8 cellular contexts compared by ENCODE assay signal in the genomic region with DNA sequence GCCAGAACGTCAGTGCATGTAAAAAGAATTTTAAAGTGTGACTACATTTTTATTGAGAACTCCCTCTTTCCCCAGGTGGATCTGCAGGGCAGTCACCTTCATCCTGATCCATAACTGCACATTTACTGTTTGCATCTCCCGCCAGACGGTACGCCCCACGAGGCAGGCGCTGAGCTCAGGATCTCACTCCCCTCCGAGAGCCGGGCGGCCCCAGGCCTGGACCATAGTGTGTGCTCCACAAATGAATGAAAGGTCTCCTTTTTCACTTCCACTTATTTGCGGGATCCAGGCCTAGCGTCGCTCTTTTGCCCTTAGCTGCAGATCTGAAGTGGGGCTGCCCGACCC. TPM values are rescaled to one million over a fixed set of nuclear protein-coding genes. Genes with fewer than 3 reads are reported as not detected.
DNase-seq lines count a peak whose midpoint lies in the region; TF ChIP-seq lines count a peak whose summit lies in the region.

No MANE protein-coding gene starts in this region.

- H3K4me2 ChIP-seq in GM23248 (ENCODE audit: unreplicated experiment) (peak overlapping the region; percentile 83), KMS-11 (peak overlapping the region; percentile 96), neural cell (ENCODE audit: low read length) (peak overlapping the region; percentile 72)

- H3K4me3 ChIP-seq in GM23248 = peak overlapping the region; percentile 98
- no peak overlapping the region for H3K4me3 ChIP-seq in KMS-11 (IDR thresholded peaks at IDR 0.05; ENCODE audit: insufficient read depth, low read depth, low read length)
- peak overlapping the region; percentile 76 to 95 (median 80) for H3K4me3 ChIP-seq in esophagus squamous epithelium
- H3K4me3 ChIP-seq in neural cell (ENCODE audit: low read length) = peak overlapping the region; percentile 69

- TF ChIP-seq CTCF in KMS-11 (conservative IDR thresholded peaks at IDR 0.05; ENCODE audit: low read depth, low read length) = no peak
- no peak for TF ChIP-seq CTCF in esophagus squamous epithelium (IDR thresholded peaks at IDR 0.05)
- TF ChIP-seq CTCF in neural cell (IDR thresholded peaks at IDR 0.05; ENCODE audit: poor library complexity, severe bottlenecking) = no peak

- no peak for TF ChIP-seq POLR2A in esophagus squamous epithelium (IDR thresholded peaks at IDR 0.05)

- no peaks in the 10 kb centered on the region for H3K27me3 ChIP-seq in GM23248 (replicated peaks; ENCODE audit: insufficient read depth)
- no peaks in the 10 kb centered on the region for H3K27me3 ChIP-seq in KMS-11 (ENCODE audit: insufficient read depth, low read depth)
- no peaks in the 10 kb centered on the region for H3K27me3 ChIP-seq in esophagus squamous epithelium
- no peaks in the 10 kb centered on the region for H3K27me3 ChIP-seq in neural cell (ENCODE audit: insufficient read depth, low read depth, low read length)

- intact Hi-C loops in esophagus squamous epithelium (cut with DNase I) = no loop called here

- H3K27ac ChIP-seq in GM23248 (peak overlapping the region; percentile 18; the same call in 1 of the 2 replicates), KMS-11 (peak overlapping the region; percentile 42; the same call in 1 of the 2 replicates), esophagus squamous epithelium (peak overlapping the region; percentile 74 to 85 (median 84)), neural cell (ENCODE audit: low read length) (peak overlapping the region; percentile 65)

- H3F3A ChIP-seq in GM23248 (ENCODE audit: insufficient read depth) (peaks cover 6% of the 10 kb centered on the region), neural cell (ENCODE audit: insufficient read depth, low read length, poor library complexity, severe bottlenecking) (no peaks in the 10 kb centered on the region)

- no peak for TF ChIP-seq EP300 in neural cell (conservative IDR thresholded peaks at IDR 0.05; ENCODE audit: poor library complexity, severe bottlenecking)

- peaks cover 81% of the 10 kb centered on the region for H3K79me2 ChIP-seq in GM23248 (ENCODE audit: insufficient read depth)
- H3K79me2 ChIP-seq in KMS-11 (ENCODE audit: insufficient read depth, low read depth) = peaks cover 31% of the 10 kb centered on the region
- H3K79me2 ChIP-seq in neural cell (replicated peaks; ENCODE audit: insufficient read depth, low read length) = peaks cover 27% of the 10 kb centered on the region

- H4K20me1 ChIP-seq in GM23248 (ENCODE audit: insufficient read depth) (no peaks in the 10 kb centered on the region), KMS-11 (ENCODE audit: insufficient read depth) (no peaks in the 10 kb centered on the region), neural cell (ENCODE audit: insufficient read depth) (no peaks in the 10 kb centered on the region)

- peaks cover 37% of the 10 kb centered on the region for H3K36me3 ChIP-seq in GM23248 (ENCODE audit: low read depth)
- H3K36me3 ChIP-seq in KMS-11 (ENCODE audit: insufficient read depth) = no peaks in the 10 kb centered on the region; the same call in 1 of the 2 replicates
- H3K36me3 ChIP-seq in esophagus squamous epithelium = peaks cover 12 to 53% (median 21%) of the 10 kb centered on the region in 3 donors
- peaks cover 5% of the 10 kb centered on the region for H3K36me3 ChIP-seq in neural cell (ENCODE audit: insufficient read depth, low read length)

- 0 to 2% methylated on average over 13 of the region's 13 CpGs for WGBS in GM23248 (ENCODE audit: low coverage in 1 of 2, low lambda C conversion rate in 2 of 2, missing lambda C conversion rate in 2 of 2), 2 experiments
- 0 to 2% methylated on average over 8 to 13 of the region's 13 CpGs for WGBS in esophagus squamous epithelium, 2 donors

- peak overlapping the region; percentile 98 for H2AFZ ChIP-seq in GM23248
- peak overlapping the region; percentile 62; the same call in 1 of the 2 replicates for H2AFZ ChIP-seq in KMS-11 (ENCODE audit: low read depth)
- H2AFZ ChIP-seq in neural cell (ENCODE audit: low read depth, low read length) = peak overlapping the region; percentile 70

- in situ Hi-C loops in GM23248 (cut with MboI) = no loop called here

- TF ChIP-seq RAD21 in neural cell (conservative IDR thresholded peaks at IDR 0.05) = no peak

- H3K9me2 ChIP-seq in GM23248 (ENCODE audit: insufficient read depth) (no peaks in the 10 kb centered on the region), neural cell (ENCODE audit: insufficient read depth, low read length) (no peaks in the 10 kb centered on the region)

- H3K9ac ChIP-seq in GM23248 (peak overlapping the region; percentile 89), KMS-11 (peak overlapping the region; percentile 62; the same call in 1 of the 2 replicates), neural cell (ENCODE audit: low read length) (peak overlapping the region; percentile 74)

- H3K4me1 ChIP-seq in GM23248 (ENCODE audit: insufficient read depth) (peaks cover 28% of the 10 kb centered on the region), KMS-11 (ENCODE audit: low read depth, poor library complexity, severe bottlenecking) (peaks cover 17% of the 10 kb centered on the region), esophagus squamous epithelium (peaks cover 19 to 36% (median 24%) of the 10 kb centered on the region in 3 donors)

- DNase-seq in NCI-H2029 (lab: John Stamatoyannopoulos, UW) (peak; percentile 16), NCI-H2029 treated with DMSO at 0.1 percent for 48 hours (lab: John Stamatoyannopoulos, UW) (no peak), GM23248 (peak; percentile 71), esophagus squamous epithelium (lab: John Stamatoyannopoulos, UW) (no peak), NCI-H446 treated with DMSO at 0.1 percent for 48 hours (lab: John Stamatoyannopoulos, UW) (no peak)
- peak; percentile 11 for DNase-seq in activated CD4-positive, alpha-beta T cell treated with anti-CD3 and anti-CD28 coated beads, Interleukin-2, amount 50 U/mL, for 1 hour

- no peaks in the 10 kb centered on the region for H3K9me3 ChIP-seq in GM23248 (ENCODE audit: low read depth)
- no peaks in the 10 kb centered on the region for H3K9me3 ChIP-seq in esophagus squamous epithelium
- H3K9me3 ChIP-seq in neural cell (ENCODE audit: low read length) = no peaks in the 10 kb centered on the region

TF ChIP-seq in neural cell, 6 proteins besides CTCF, POLR2A, EP300 and RAD21:
- TF ChIP-seq SMC3 (conservative IDR thresholded peaks at IDR 0.05; ENCODE audit: poor library complexity) (no peak), EZH2 (IDR thresholded peaks at IDR 0.05; ENCODE audit: borderline replicate concordance, insufficient read depth, low read length, poor library complexity, severe bottlenecking) (no peak), MXI1 (conservative IDR thresholded peaks at IDR 0.05; ENCODE audit: poor library complexity, severe bottlenecking) (peak; percentile 93)

RNA-seq across cellular contexts. Expression of gene DROSHA, which starts 0.4 kb away (rescaled TPM):
- total RNA-seq in GM23248 (2014; rRNA removed; shearing (Covaris generic)) = 26.0 and 40.6 TPM in 2 replicates
- polyA plus RNA-seq in GM23248 (2016; fragmentation: Nextera tagmentation; extraction: Ambion mirVana) (27.4 and 28.7 TPM in 2 replicates), neural cell (88.5 and 109 TPM in 2 replicates)
- 10 to 100 TPM; 26.1 to 36.5 (median 31.8) TPM for total RNA-seq in esophagus squamous epithelium
- polyA minus RNA-seq in neural cell = 89.4 and 129 TPM in 2 replicates

RNA-seq across cellular contexts. Expression of gene C5orf22, which starts 0.6 kb away (rescaled TPM):
- total RNA-seq in GM23248 (2014; rRNA removed; shearing (Covaris generic)) = 13.5 and 17.1 TPM in 2 replicates
- 19.2 and 20.4 TPM in 2 replicates for polyA plus RNA-seq in GM23248 (2016; fragmentation: Nextera tagmentation; extraction: Ambion mirVana)
- total RNA-seq in esophagus squamous epithelium = 10 to 100 TPM; 11.0 to 19.8 (median 13.5) TPM
- 18.9 and 20.3 TPM in 2 replicates for polyA plus RNA-seq in neural cell
- 48.5 and 53.9 TPM in 2 replicates for polyA minus RNA-seq in neural cell

Comparison
In these comparisons a context has a peak if more than half of its experiments do, and no peak if none do; other contexts are left out.
1. DNase-seq: peak in NCI-H2029 (single experiment), GM23248 (single experiment) and activated CD4-positive, alpha-beta T cell treated with anti-CD3 and anti-CD28 coated beads, Interleukin-2, amount 50 U/mL, for 1 hour (single experiment); none in NCI-H2029 treated with DMSO at 0.1 percent for 48 hours (single experiment), esophagus squamous epithelium (single experiment) and NCI-H446 treated with DMSO at 0.1 percent for 48 hours (single experiment).
2. H3K27ac ChIP-seq: peak in every context shown above with its lines; median percentile 84 in esophagus squamous epithelium; 65 in neural cell; 42 in KMS-11; 18 in GM23248.
3. Peak in every context shown above with its lines, with median percentiles within 50 percentile points of each other: H2AFZ ChIP-seq, H3K4me2 ChIP-seq and H3K9ac ChIP-seq.